ENCODE assay signal across 20 cellular contexts in the genomic region with DNA sequence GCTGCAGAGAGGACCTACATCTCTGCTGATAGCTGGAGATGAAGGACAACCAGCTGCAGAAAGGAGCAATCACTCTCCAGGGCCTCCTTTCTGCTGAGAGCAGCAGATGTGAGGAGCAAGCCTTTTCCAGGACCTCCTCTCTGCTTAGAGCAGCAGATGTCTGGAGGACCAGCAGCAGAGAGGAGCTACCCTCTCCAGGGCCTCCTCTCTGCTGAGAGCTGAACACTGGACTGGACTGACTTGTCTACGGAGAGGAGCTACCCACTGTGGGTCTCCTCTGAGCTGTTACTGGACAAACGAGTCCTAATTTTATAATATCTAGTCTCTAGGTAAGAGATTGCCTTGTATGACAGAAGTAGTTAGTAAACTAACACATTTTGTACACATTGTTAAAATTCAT. TPM values are rescaled to one million over a fixed set of nuclear protein-coding genes. Genes with fewer than 3 reads are reported as not detected.
DNase-seq lines count a peak whose midpoint lies in the region; TF ChIP-seq lines count a peak whose summit lies in the region.
"Had no signal": no experiment of that assay in that cellular context is flagged by ENCODE, and none has a peak within 500 bp of the region (broad histone marks: within the 10 kb centered on the region; RNA-seq: fewer than 3 reads in every experiment).

No MANE protein-coding gene starts in this region.

- H2BK5ac ChIP-seq in neuronal stem cell (ENCODE audit: low read length): peak overlapping the region; percentile 5

- H3K36me3 ChIP-seq in BLaER1 (peaks cover 7% of the 10 kb centered on the region; the same call in 1 of the 2 replicates), HEK293 (ENCODE audit: control insufficient read depth in 2 of 2, insufficient read depth in 1 of 2, low read length in 2 of 2) (no peaks in the 10 kb centered on the region), adipocyte (ENCODE audit: control insufficient read depth, insufficient read depth, low read length, severe bottlenecking) (no peaks in the 10 kb centered on the region), neuronal stem cell (replicated peaks in 1 of 2; ENCODE audit: control insufficient read depth in 2 of 2, insufficient read depth in 2 of 2, low read length in 2 of 2) (no peaks in the 10 kb centered on the region)
- H3K36me3 ChIP-seq: BE2C had no signal

- H2AK5ac ChIP-seq in neuronal stem cell (ENCODE audit: low read depth, low read length): no peak overlapping the region

- H4K8ac ChIP-seq in neuronal stem cell (ENCODE audit: low read depth, low read length): peak overlapping the region; percentile 48

- no peak overlapping the region for H4K91ac ChIP-seq in neuronal stem cell (ENCODE audit: low read depth, low read length, poor library complexity)

- H3K4me2 ChIP-seq in BLaER1 (no peak overlapping the region), neuronal stem cell (ENCODE audit: insufficient read depth, low read length, poor library complexity, severe bottlenecking) (no peak overlapping the region)
- H3K4me2 ChIP-seq: BLaER1 treated with 17β-estradiol and CSF1 and Interleukin-3, amounts not matched to agents 10 nM and 100 nM had no signal

- WGBS in neuronal stem cell (ENCODE audit: extremely low coverage in 2 of 2, insufficient read length in 2 of 2, insufficient replicate concordance in 1 of 2), 2 donors: no CpG with 5 or more reads among the region's 2 CpGs

- no peak overlapping the region for H2AFZ ChIP-seq in neuronal stem cell (ENCODE audit: low read length)

- H2BK120ac ChIP-seq in neuronal stem cell (ENCODE audit: low read depth, low read length): no peak overlapping the region

- no peak overlapping the region for H2BK12ac ChIP-seq in neuronal stem cell (ENCODE audit: low read length)

- H3K4me3 Mint-ChIP-seq in MCF 10A (ENCODE audit: unreplicated experiment): no peak overlapping the region
- H3K4me3 Mint-ChIP-seq: CD4-positive, alpha-beta T cell; CD8-positive, alpha-beta T cell had no signal

- H3K36me3 Mint-ChIP-seq in MCF 10A (ENCODE audit: insufficient read depth, unreplicated experiment): no peaks in the 10 kb centered on the region
- H3K36me3 Mint-ChIP-seq: CD8-positive, alpha-beta T cell had no signal

- H3K27ac ChIP-seq in BLaER1: no peak overlapping the region
- H3K27ac ChIP-seq in HEK293 (ENCODE audit: extremely low read depth, low read depth, low read length): no peak overlapping the region
- H3K27ac ChIP-seq in neuronal stem cell (replicated peaks; ENCODE audit: low read length): no peak overlapping the region
- H3K27ac ChIP-seq: BLaER1 treated with 17β-estradiol and CSF1 and Interleukin-3, amounts not matched to agents 10 nM and 100 nM; C4-2B had no signal

- H3K4me1 ChIP-seq in BLaER1: peaks cover 15% of the 10 kb centered on the region
- H3K4me1 ChIP-seq in HEK293 (ENCODE audit: control insufficient read depth, insufficient read depth, low read length): no peaks in the 10 kb centered on the region
- peaks cover 12% of the 10 kb centered on the region for H3K4me1 ChIP-seq in adipocyte (ENCODE audit: control insufficient read depth, insufficient read depth, low read length)
- H3K4me1 ChIP-seq in neuronal stem cell (ENCODE audit: control insufficient read depth in 2 of 2, insufficient read depth in 1 of 2, low read depth in 1 of 2, low read length in 2 of 2): peaks cover 4 to 5% of the 10 kb centered on the region in 2 donors
- H3K4me1 ChIP-seq: BE2C, Caco-2 had no signal

- H2BK15ac ChIP-seq in neuronal stem cell (ENCODE audit: low read length): no peak overlapping the region

- CTCF ChIA-PET in HEK293 (lab: Yijun Ruan, JAX) (no interaction called here), MCF 10A (lab: Yijun Ruan, JAX) (interaction anchor here (0.5 to 0.7 kb wide), 2 partner anchors 269 to 774 kb away, joined by 3 read pairs; no protein-coding TSS in a partner anchor)

- H3K9me3 ChIP-seq in BLaER1: peaks cover 44% of the 10 kb centered on the region
- no peaks in the 10 kb centered on the region for H3K9me3 ChIP-seq in HEK293 (ENCODE audit: control insufficient read depth, insufficient read depth, low read depth, low read length)
- peaks cover 2% of the 10 kb centered on the region for H3K9me3 ChIP-seq in adipocyte (ENCODE audit: control insufficient read depth, low read length)
- peaks cover 0 to 7% of the 10 kb centered on the region in 2 donors for H3K9me3 ChIP-seq in neuronal stem cell (replicated peaks in 1 of 2; ENCODE audit: control insufficient read depth in 2 of 2, insufficient read depth in 1 of 2, low read depth in 1 of 2, low read length in 2 of 2)

- TF ChIP-seq CTCF in HEK293 (tag by site-specific recombination; IDR thresholded peaks at IDR 0.05) (no peak), MCF 10A (IDR thresholded peaks at IDR 0.05; ENCODE audit: unreplicated experiment) (no peak)

- no peak overlapping the region for H3K14ac ChIP-seq in neuronal stem cell (ENCODE audit: low read length)

- intact Hi-C loops in MCF 10A (cut with micrococcal nuclease): no loop called here

- no peak overlapping the region for H3K27ac Mint-ChIP-seq in MCF 10A (ENCODE audit: low read depth, unreplicated experiment)
- H3K27ac Mint-ChIP-seq: CD4-positive, alpha-beta T cell; CD8-positive, alpha-beta T cell had no signal

- H3K4me1 Mint-ChIP-seq in MCF 10A (ENCODE audit: insufficient read depth, unreplicated experiment): no peaks in the 10 kb centered on the region

- no peak overlapping the region for H3K4ac ChIP-seq in neuronal stem cell (ENCODE audit: low read length)

- H3K9ac ChIP-seq in BLaER1 (no peak overlapping the region), adipocyte (ENCODE audit: low read length) (no peak overlapping the region), neuronal stem cell (ENCODE audit: low read depth, low read length, poor library complexity) (no peak overlapping the region)
- H3K9ac ChIP-seq: BLaER1 treated with 17β-estradiol and CSF1 and Interleukin-3, amounts not matched to agents 10 nM and 100 nM had no signal

- DNase-seq in adipocyte (ENCODE audit: low read depth) (peak; percentile 39), neuronal stem cell (ENCODE audit: low spot score) (no peak), MCF 10A (ENCODE audit: unreplicated experiment) (no peak), HCEC 1CT (no peak)
- no peak for DNase-seq in activated CD4-positive, alpha-beta T cell treated with anti-CD3 and anti-CD28 coated beads, Interleukin-2, amount 50 U/mL, for 48 hours
- DNase-seq: 8988T; ACHN; BE2C; Caco-2; Calu3; CD4-positive, alpha-beta T cell; CD8-positive, alpha-beta T cell; DMS79 treated with DMSO at 0.1 percent for 48 hours; GDM1 had no signal

- POLR2A ChIA-PET in HEK293 (lab: Yijun Ruan, JAX) (no interaction called here), MCF 10A (lab: Yijun Ruan, JAX) (no interaction called here)

- no peak overlapping the region for H3K18ac ChIP-seq in neuronal stem cell (ENCODE audit: low read length)

- no peaks in the 10 kb centered on the region for H3K27me3 Mint-ChIP-seq in MCF 10A (ENCODE audit: insufficient read depth, unreplicated experiment)

- H3K79me1 ChIP-seq in neuronal stem cell (ENCODE audit: low read depth, low read length): peaks cover 3% of the 10 kb centered on the region

- no peaks in the 10 kb centered on the region for H3K9me3 Mint-ChIP-seq in MCF 10A (ENCODE audit: unreplicated experiment)
- H3K9me3 Mint-ChIP-seq: CD4-positive, alpha-beta T cell; CD8-positive, alpha-beta T cell had no signal

- peaks cover 41% of the 10 kb centered on the region for H3K27me3 ChIP-seq in BLaER1
- H3K27me3 ChIP-seq in adipocyte (replicated peaks; ENCODE audit: control insufficient read depth, insufficient read depth, low read length): peaks cover 7% of the 10 kb centered on the region
- peaks cover 9 to 41% (median 36%) of the 10 kb centered on the region in 3 experiments for H3K27me3 ChIP-seq in neuronal stem cell (ENCODE audit: control insufficient read depth in 3 of 3, insufficient read depth in 3 of 3, low read depth in 1 of 3, low read length in 3 of 3)

- H4K20me1 ChIP-seq in BLaER1: no peaks in the 10 kb centered on the region

- BruUV-seq in MCF 10A (replicated peaks; lab: Mats Ljungman, UMichigan): no TSS peak

- H3K4me3 ChIP-seq in BLaER1 (peak overlapping the region; percentile 11; the same call in 1 of the 2 replicates), HEK293 (ENCODE audit: low read depth, low read length) (no peak overlapping the region), adipocyte (ENCODE audit: low read length) (no peak overlapping the region), neuronal stem cell (ENCODE audit: low read length in 2 of 2) (no peak overlapping the region)
- H3K4me3 ChIP-seq: GM12878 had no signal

- no peak overlapping the region for H3K23ac ChIP-seq in neuronal stem cell (ENCODE audit: low read depth, low read length, poor library complexity)

TF ChIP-seq in HEK293, 187 proteins besides CTCF, POLR2A, EP300 and RAD21 (continues in another document):
- TF ChIP-seq FEZF1 (tag by site-specific recombination; IDR thresholded peaks at IDR 0.05) (0 out of 2 replicates have a peak, but pooled peaks have one; percentile 8), SP7 (tag by site-specific recombination; IDR thresholded peaks at IDR 0.05) (no peak), WT1 (tag by site-specific recombination; IDR thresholded peaks at IDR 0.05) (no peak), ZNF76 (tag by site-specific recombination; IDR thresholded peaks at IDR 0.05; ENCODE audit: borderline replicate concordance, low read depth) (no peak), SETDB1 (IDR thresholded peaks at IDR 0.05; ENCODE audit: insufficient read length, low read length) (peak; percentile 75), ZNF221 (tag by site-specific recombination; IDR thresholded peaks at IDR 0.05; ENCODE audit: borderline replicate concordance) (no peak)

RNA-seq across cellular contexts. Expression of a gene that starts 40.8 kb away (rescaled TPM):
- polyA plus RNA-seq in neuronal stem cell (2013, experiment 1 of 2): 0.07 TPM
- polyA plus RNA-seq in neuronal stem cell (2013, experiment 2 of 2): 0.04 TPM
- total RNA-seq in MCF 10A (2022): not detected in 2 replicates
- total RNA-seq: Calu3, G401 had no signal
